In the genomic region with DNA sequence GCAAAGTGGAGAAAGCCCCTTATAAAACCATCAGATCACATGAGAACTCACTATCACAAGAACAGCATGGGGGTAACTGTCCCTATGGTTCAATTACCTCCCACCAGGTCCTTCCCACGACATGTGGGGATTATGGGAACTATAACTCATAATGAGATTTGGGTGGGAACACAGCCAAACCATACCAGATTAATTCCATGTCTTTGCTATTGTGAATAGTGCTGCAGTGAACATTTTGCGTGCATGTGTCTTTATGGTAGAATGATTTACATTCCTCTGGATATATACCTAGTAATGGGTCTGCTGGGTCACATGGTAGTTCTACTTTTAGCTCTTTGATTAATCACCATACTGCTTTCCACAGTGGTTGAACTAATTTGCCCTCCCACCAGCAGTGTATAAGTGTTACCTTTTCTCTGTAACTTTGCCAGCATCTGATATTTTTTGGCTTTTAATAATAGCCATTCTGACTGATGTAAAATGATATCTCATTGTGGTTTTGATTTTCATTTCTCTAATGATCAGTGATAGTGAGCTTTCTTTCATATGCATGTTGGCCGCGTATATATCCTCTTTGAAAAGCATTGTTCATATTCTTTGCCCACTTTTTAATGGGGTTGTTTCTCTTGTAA, we compare ENCODE assay signal across 19 cellular contexts.
"Had no signal": no experiment of that assay in that cellular context is flagged by ENCODE, and none has a peak within 500 bp of the region (broad histone marks: within the 10 kb centered on the region; RNA-seq: fewer than 3 reads in every experiment).

No MANE protein-coding gene starts in this region.

- H3K27me3 Mint-ChIP-seq: stimulated activated memory B cell treated with anti-CD40 and anti-IgM and Interleukin-4, amounts not matched to agents 10 μg/mL and 1 μg/mL and 100 μg/mL, for 72 hours had no signal

- H3K36me3 Mint-ChIP-seq: activated naive CD4-positive, alpha-beta T cell treated with anti-CD3 and anti-CD28 coated beads, Interleukin-2, amount 10 ng/mL, durations not matched to agents 7 days and 5 days; brain had no signal

- H3K4me1 ChIP-seq: foreskin keratinocyte, stomach, suprapubic skin, tibial nerve had no signal

- H3K27me3 ChIP-seq: foreskin keratinocyte, suprapubic skin, tibial nerve had no signal

- H3K4me3 Mint-ChIP-seq: activated CD4-positive, alpha-beta memory T cell treated with anti-CD3 and anti-CD28 coated beads for 36 hours; activated naive CD4-positive, alpha-beta T cell treated with anti-CD3 and anti-CD28 coated beads, Interleukin-2, amount 10 ng/mL, durations not matched to agents 7 days and 5 days; activated naive CD8-positive, alpha-beta T cell treated with anti-CD3 and anti-CD28 coated beads, Interleukin-2, amount 50 U/mL, for 24 hours; brain; dendritic cell treated with granulocyte-macrophage colony-stimulating factor and Interleukin-4, amounts not matched to agents 40 ng/mL and 50 ng/mL, for 4 days; naive thymus-derived CD4-positive, alpha-beta T cell; neural crest cell; stimulated activated memory B cell treated with anti-CD40 and anti-IgM and Interleukin-4, amounts not matched to agents 10 μg/mL and 1 μg/mL and 100 μg/mL, for 72 hours had no signal

- H3K27ac Mint-ChIP-seq: activated CD4-positive, alpha-beta memory T cell treated with anti-CD3 and anti-CD28 coated beads for 36 hours; activated naive CD4-positive, alpha-beta T cell treated with anti-CD3 and anti-CD28 coated beads, Interleukin-2, amount 10 ng/mL, durations not matched to agents 7 days and 5 days; activated naive CD8-positive, alpha-beta T cell treated with anti-CD3 and anti-CD28 coated beads, Interleukin-2, amount 50 U/mL, for 24 hours; brain; dendritic cell treated with granulocyte-macrophage colony-stimulating factor and Interleukin-4, amounts not matched to agents 40 ng/mL and 50 ng/mL, for 4 days; naive thymus-derived CD4-positive, alpha-beta T cell; stimulated activated memory B cell treated with anti-CD40 and anti-IgM and Interleukin-4, amounts not matched to agents 10 μg/mL and 1 μg/mL and 100 μg/mL, for 72 hours had no signal

- H3K4me1 Mint-ChIP-seq: activated naive CD4-positive, alpha-beta T cell treated with anti-CD3 and anti-CD28 coated beads, Interleukin-2, amount 10 ng/mL, durations not matched to agents 7 days and 5 days; activated naive CD8-positive, alpha-beta T cell treated with anti-CD3 and anti-CD28 coated beads, Interleukin-2, amount 50 U/mL, for 24 hours; brain; naive thymus-derived CD4-positive, alpha-beta T cell; neural crest cell had no signal

- H3K36me3 ChIP-seq: stomach, suprapubic skin, tibial nerve had no signal

- H3K9me3 ChIP-seq: suprapubic skin had no signal

- H3K4me3 ChIP-seq: lung, stomach, suprapubic skin, tibial nerve had no signal

- DNase-seq: activated CD4-positive, alpha-beta memory T cell treated with anti-CD3 and anti-CD28 coated beads for 36 hours; activated CD4-positive, alpha-beta T cell treated with anti-CD3 and anti-CD28 coated beads for 48 hours; activated effector memory CD4-positive, alpha-beta T cell treated with Interleukin-2 at 50 U/mL for 16 hours; activated naive CD4-positive, alpha-beta T cell treated with anti-CD3 and anti-CD28 coated beads, Interleukin-2, amount 10 ng/mL, durations not matched to agents 7 days and 5 days; activated naive CD8-positive, alpha-beta T cell treated with anti-CD3 and anti-CD28 coated beads, Interleukin-2, amount 50 U/mL, for 24 hours; activated T-cell treated with anti-CD3 and anti-CD28 coated beads, Interleukin-2, amount 50 U/mL, for 48 hours; effector CD4-positive, alpha-beta T cell; foreskin keratinocyte; naive thymus-derived CD4-positive, alpha-beta T cell; occipital lobe; small intestine; stomach had no signal
